ENCODE assay signal across 1 cellular context in genomic region chr9:107606149-107606790, GRCh38.
TF ChIP-seq lines count a peak whose summit lies in the region.

No MANE protein-coding gene starts in this region.

TF ChIP-seq in SK-N-SH treated with all-trans-retinoic acid at 6 μM for 48 hours, 23 proteins besides CTCF, POLR2A, EP300 and RAD21 (continued from another document):
- TF ChIP-seq CSRNP3 (CRISPR knock-in tag; IDR thresholded peaks at IDR 0.05) (no peak), ARNTL (CRISPR knock-in tag; IDR thresholded peaks at IDR 0.05; ENCODE audit: borderline replicate concordance, low read depth) (no peak), CREB5 (CRISPR knock-in tag; IDR thresholded peaks at IDR 0.05; ENCODE audit: low read depth) (no peak)
